ENCODE assay signal across 8 cellular contexts in genomic region chr1:27109103-27109822, GRCh38. TPM values are rescaled to one million over a fixed set of nuclear protein-coding genes. Genes with fewer than 3 reads are reported as not detected.
DNase-seq lines count a peak whose midpoint lies in the region; ATAC-seq and TF ChIP-seq lines count a peak whose summit lies in the region.

No MANE protein-coding gene starts in this region.

- H3K9ac ChIP-seq in GM23248, result no peak overlapping the region

- no peak for ATAC-seq in CD4-positive, alpha-beta T cell (ENCODE audit: poor library complexity)
- no peak for ATAC-seq in lower lobe of right lung
- ATAC-seq in GM18873 (IDR thresholded peaks at IDR 0.05; ENCODE audit: low FRiP score, unreplicated experiment), result no peak
- no peak for ATAC-seq in HG02938 (IDR thresholded peaks at IDR 0.05; ENCODE audit: unreplicated experiment)

- H3K36me3 ChIP-seq in GM23248 (ENCODE audit: low read depth) (no peaks in the 10 kb centered on the region), WERI-Rb-1 (peaks cover 12% of the 10 kb centered on the region), lower lobe of right lung (peaks cover 40% of the 10 kb centered on the region), right atrium auricular region (peaks cover 15% of the 10 kb centered on the region)

- no peaks in the 10 kb centered on the region for H3K9me3 ChIP-seq in CD4-positive, alpha-beta T cell (ENCODE audit: control insufficient read depth, low read length)
- H3K9me3 ChIP-seq in GM23248 (ENCODE audit: low read depth) (no peaks in the 10 kb centered on the region), WERI-Rb-1 (ENCODE audit: severe bottlenecking) (no peaks in the 10 kb centered on the region), lower lobe of right lung (no peaks in the 10 kb centered on the region), right atrium auricular region (no peaks in the 10 kb centered on the region)

- H3K4me1 Mint-ChIP-seq in CD4-positive, alpha-beta T cell (ENCODE audit: low read depth), result peaks cover 40% of the 10 kb centered on the region

- peaks cover 19% of the 10 kb centered on the region for H3K36me3 Mint-ChIP-seq in CD4-positive, alpha-beta T cell (ENCODE audit: low read depth)

- TF ChIP-seq CTCF in CD4-positive, alpha-beta T cell (IDR thresholded peaks at IDR 0.05), result no peak
- TF ChIP-seq CTCF in WERI-Rb-1 (IDR thresholded peaks at IDR 0.05; ENCODE audit: low read depth, low read length) (peak; percentile 48), lower lobe of right lung (IDR thresholded peaks at IDR 0.05) (peak; percentile 17), right atrium auricular region (IDR thresholded peaks at IDR 0.05) (peak in 1 of 2 donors; percentile 12)

- no peaks in the 10 kb centered on the region for H3K9me3 Mint-ChIP-seq in CD4-positive, alpha-beta T cell

- no peak for DNase-seq in CD4-positive, alpha-beta T cell
- DNase-seq in GM23248 (peak; percentile 57), WERI-Rb-1 (peak; percentile 50), lower lobe of right lung (no peak), anterior cingulate cortex (lab: John Stamatoyannopoulos, UW) (no peak), right atrium auricular region (ENCODE audit: low spot score) (no peak)

- H3K27ac ChIP-seq in CD4-positive, alpha-beta T cell (ENCODE audit: low read depth, low read length), result no peak overlapping the region
- H3K27ac ChIP-seq in GM23248, result no peak overlapping the region
- no peak overlapping the region for H3K27ac ChIP-seq in WERI-Rb-1
- H3K27ac ChIP-seq in lower lobe of right lung, result no peak overlapping the region
- H3K27ac ChIP-seq in right atrium auricular region, result no peak overlapping the region

- in situ Hi-C loops in GM23248 (cut with MboI), result loop anchor here (25.0 kb wide), 1 partner anchor 503 kb away; the partner anchor contains the start of gene AHDC1

- peaks cover 40% of the 10 kb centered on the region for H3F3A ChIP-seq in GM23248 (ENCODE audit: insufficient read depth)

- H3K4me2 ChIP-seq in GM23248 (ENCODE audit: unreplicated experiment), result no peak overlapping the region

- no peak overlapping the region for H2AFZ ChIP-seq in GM23248

- intact Hi-C loops in CD4-positive, alpha-beta T cell (cut with DNase I, micrococcal nuclease), result no loop called here
- intact Hi-C loops in lower lobe of right lung (cut with DNase I), result loop anchor here (10.0 kb wide), 1 partner anchor 176 kb away; no protein-coding TSS in a partner anchor

- POLR2A ChIA-PET in CD4-positive, alpha-beta T cell (lab: Charles Lee), result no interaction called here

- H3K4me3 ChIP-seq in GM23248 (no peak overlapping the region), WERI-Rb-1 (ENCODE audit: low read depth, low read length) (no peak overlapping the region), lower lobe of right lung (no peak overlapping the region), right atrium auricular region (no peak overlapping the region)

- no peaks in the 10 kb centered on the region for H3K27me3 Mint-ChIP-seq in CD4-positive, alpha-beta T cell

- H3K4me1 ChIP-seq in GM23248 (ENCODE audit: insufficient read depth), result peaks cover 20% of the 10 kb centered on the region
- H3K4me1 ChIP-seq in lower lobe of right lung, result peaks cover 41% of the 10 kb centered on the region
- peaks cover 0 to 17% of the 10 kb centered on the region in 2 donors for H3K4me1 ChIP-seq in right atrium auricular region

- no peaks in the 10 kb centered on the region for H3K9me2 ChIP-seq in GM23248 (ENCODE audit: insufficient read depth)

- 88% methylated on average over 21 to 23 of the region's 23 CpGs for WGBS in GM23248 (ENCODE audit: low coverage in 1 of 2, low lambda C conversion rate in 2 of 2, missing lambda C conversion rate in 2 of 2), 2 experiments

- peaks cover 29% of the 10 kb centered on the region for H3K79me2 ChIP-seq in GM23248 (ENCODE audit: insufficient read depth)

- no peaks in the 10 kb centered on the region for H4K20me1 ChIP-seq in GM23248 (ENCODE audit: insufficient read depth)

- H3K27ac Mint-ChIP-seq in CD4-positive, alpha-beta T cell, result peak overlapping the region; percentile 70

- H3K4me3 Mint-ChIP-seq in CD4-positive, alpha-beta T cell, result no peak overlapping the region

- CTCF ChIA-PET in CD4-positive, alpha-beta T cell (lab: Charles Lee), result no interaction called here

- no peaks in the 10 kb centered on the region for H3K27me3 ChIP-seq in CD4-positive, alpha-beta T cell (ENCODE audit: control insufficient read depth, insufficient read depth, low read length)
- H3K27me3 ChIP-seq in GM23248 (replicated peaks; ENCODE audit: insufficient read depth) (no peaks in the 10 kb centered on the region), WERI-Rb-1 (ENCODE audit: insufficient read depth, low read depth, severe bottlenecking) (no peaks in the 10 kb centered on the region), lower lobe of right lung (ENCODE audit: low read depth) (no peaks in the 10 kb centered on the region), right atrium auricular region (no peaks in the 10 kb centered on the region)

RNA-seq across cellular contexts. Expression of gene SLC9A1, which starts 45.7 kb away (rescaled TPM):
- total RNA-seq in CD4-positive, alpha-beta T cell, result 10 to 100 TPM; 14.2 to 19.0 TPM
- total RNA-seq in GM23248 (2014; rRNA removed; shearing (Covaris generic)), result 8.5 and 12.9 TPM in 2 replicates
- 20.0 and 23.7 TPM in 2 replicates for polyA plus RNA-seq in GM23248 (2016; fragmentation: Nextera tagmentation; extraction: Ambion mirVana)
- 57.7 TPM for total RNA-seq in lower lobe of right lung
- total RNA-seq in right atrium auricular region, result 10 to 100 TPM; 20.0 to 28.3 TPM

Comparison
In these comparisons a context has a peak if more than half of its experiments do, and no peak if none do; other contexts are left out.
1. DNase-seq: peak in GM23248 (single experiment) and WERI-Rb-1 (single experiment); none in CD4-positive, alpha-beta T cell (0 of 10), lower lobe of right lung (single experiment), anterior cingulate cortex (0 of 58) and right atrium auricular region (single experiment).